In genomic region chr9:100425758-100426157, GRCh38 we compare ENCODE assay signal across 10 cellular contexts. TPM values are rescaled to one million over a fixed set of nuclear protein-coding genes. Genes with fewer than 3 reads are reported as not detected.
DNase-seq lines count a peak whose midpoint lies in the region; ATAC-seq and TF ChIP-seq lines count a peak whose summit lies in the region.
"Had no signal": no experiment of that assay in that cellular context is flagged by ENCODE, and none has a peak within 500 bp of the region (broad histone marks: within the 10 kb centered on the region; RNA-seq: fewer than 3 reads in every experiment).

No MANE protein-coding gene starts in this region.

- no peaks in the 10 kb centered on the region for H3K9me3 Mint-ChIP-seq in CD8-positive, alpha-beta memory T cell
- no peaks in the 10 kb centered on the region for H3K9me3 Mint-ChIP-seq in neural crest cell
- H3K9me3 Mint-ChIP-seq: stimulated activated naive CD8-positive, alpha-beta T cell treated with anti-CD3 and anti-CD28 coated beads, Interleukin-15, Interleukin-2, amounts not matched to agents 100 ng/mL and 50 ng/mL, for 24 hours had no signal

- POLR2A ChIA-PET in CD8-positive, alpha-beta memory T cell (lab: Charles Lee), result interaction anchor here (1.5 kb wide), 1 partner anchor 14 kb away, joined by 7 read pairs; no protein-coding TSS in a partner anchor

- peaks cover 3 to 10% of the 10 kb centered on the region in 2 donors for H3K27me3 Mint-ChIP-seq in CD8-positive, alpha-beta memory T cell
- no peaks in the 10 kb centered on the region for H3K27me3 Mint-ChIP-seq in neural crest cell (ENCODE audit: low read depth)

- H3K4me1 ChIP-seq in CD8-positive, alpha-beta memory T cell (ENCODE audit: insufficient read depth, low read length), result peaks cover 12% of the 10 kb centered on the region

- no peaks in the 10 kb centered on the region for H3K9me3 ChIP-seq in CD8-positive, alpha-beta memory T cell (ENCODE audit: low read length)

- H3K27ac Mint-ChIP-seq in CD8-positive, alpha-beta memory T cell, result peak overlapping the region in 3 of 8 donors; percentile 56 to 81 (median 70)
- H3K27ac Mint-ChIP-seq in neural crest cell (ENCODE audit: unreplicated experiment), result peak overlapping the region; percentile 73

- no peak for ATAC-seq in HG02763 (IDR thresholded peaks at IDR 0.05; ENCODE audit: unreplicated experiment)

- no peaks in the 10 kb centered on the region for H3K27me3 ChIP-seq in CD8-positive, alpha-beta memory T cell (ENCODE audit: insufficient read depth, low read length, poor library complexity, severe bottlenecking)

- DNase-seq in CD8-positive, alpha-beta memory T cell, result no peak
- DNase-seq in OCI-M1 (lab: John Stamatoyannopoulos, UW), result peak; percentile 57
- peak; percentile 34 to 51 for DNase-seq in dermis microvascular lymphatic vessel endothelial cell (ENCODE audit: low read depth in 2 of 2)
- no peak for DNase-seq in neural crest cell (ENCODE audit: low read depth, low spot score)
- no peak for DNase-seq in mesenteric fat pad (ENCODE audit: low spot score)
- DNase-seq in cerebellum (ENCODE audit: low spot score), result no peak
- no peak for DNase-seq in medulla oblongata (ENCODE audit: extremely low spot score)
- DNase-seq: GDM1 had no signal

- H3K36me3 Mint-ChIP-seq in CD8-positive, alpha-beta memory T cell, result peaks cover 0 to 8% (median 0%) of the 10 kb centered on the region in 3 donors
- peaks cover 8% of the 10 kb centered on the region for H3K36me3 Mint-ChIP-seq in neural crest cell (ENCODE audit: low read depth)

- H3K4me1 Mint-ChIP-seq in CD8-positive, alpha-beta memory T cell, result peaks cover 38 to 42% (median 39%) of the 10 kb centered on the region in 3 donors
- H3K4me1 Mint-ChIP-seq in neural crest cell, result peaks cover 43% of the 10 kb centered on the region

- TF ChIP-seq CTCF in neural crest cell (conservative IDR thresholded peaks at IDR 0.05), result no peak

- no peak overlapping the region for H3K4me3 ChIP-seq in CD8-positive, alpha-beta memory T cell (ENCODE audit: low read length)

- peak overlapping the region; percentile 90 to 98 (median 96) for H3K4me3 Mint-ChIP-seq in CD8-positive, alpha-beta memory T cell
- peak overlapping the region; percentile 98 for H3K4me3 Mint-ChIP-seq in neural crest cell

- no peak overlapping the region for H3K27ac ChIP-seq in CD8-positive, alpha-beta memory T cell (ENCODE audit: low read depth, low read length)

- CTCF ChIA-PET in CD8-positive, alpha-beta memory T cell (lab: Charles Lee), result interaction anchor here (0.9 to 3.6 kb wide), 2 partner anchors 12 to 14 kb away, joined by 4 to 21 read pairs; no protein-coding TSS in a partner anchor

- H3K36me3 ChIP-seq in CD8-positive, alpha-beta memory T cell (ENCODE audit: insufficient read depth, low read length), result no peaks in the 10 kb centered on the region

RNA-seq across cellular contexts. Expression of gene MSANTD3, which starts 1.2 kb away (rescaled TPM):
- total RNA-seq in CD8-positive, alpha-beta memory T cell, result 10 to 100 TPM; 18.2 to 21.3 TPM
- polyA plus RNA-seq in CD8-positive, alpha-beta memory T cell, result 7.2 TPM
- total RNA-seq in dermis microvascular lymphatic vessel endothelial cell, result 43.9 and 51.5 TPM in 2 replicates
- total RNA-seq in neural crest cell, result 44.6 and 50.1 TPM in 2 replicates
- total RNA-seq in mesenteric fat pad, result 22.7 TPM
- 30.7 TPM for total RNA-seq in cerebellum

RNA-seq across cellular contexts. Expression of gene TMEFF1, which starts 47.2 kb away (rescaled TPM):
- total RNA-seq in CD8-positive, alpha-beta memory T cell, result under 1 TPM; 0.37 to 0.38 TPM
- not detected for polyA plus RNA-seq in CD8-positive, alpha-beta memory T cell
- total RNA-seq in dermis microvascular lymphatic vessel endothelial cell (7.1 and 12.9 TPM in 2 replicates), neural crest cell (43.1 and 47.9 TPM in 2 replicates), mesenteric fat pad (0.42 TPM), cerebellum (38.7 TPM)

Comparison
In these comparisons a context has a peak if more than half of its experiments do, and no peak if none do; other contexts are left out.
1. DNase-seq: peak in OCI-M1 (single experiment) and dermis microvascular lymphatic vessel endothelial cell (2 of 2); none in CD8-positive, alpha-beta memory T cell (0 of 5), neural crest cell (single experiment), mesenteric fat pad (single experiment), cerebellum (single experiment) and medulla oblongata (single experiment).